In the genomic region with DNA sequence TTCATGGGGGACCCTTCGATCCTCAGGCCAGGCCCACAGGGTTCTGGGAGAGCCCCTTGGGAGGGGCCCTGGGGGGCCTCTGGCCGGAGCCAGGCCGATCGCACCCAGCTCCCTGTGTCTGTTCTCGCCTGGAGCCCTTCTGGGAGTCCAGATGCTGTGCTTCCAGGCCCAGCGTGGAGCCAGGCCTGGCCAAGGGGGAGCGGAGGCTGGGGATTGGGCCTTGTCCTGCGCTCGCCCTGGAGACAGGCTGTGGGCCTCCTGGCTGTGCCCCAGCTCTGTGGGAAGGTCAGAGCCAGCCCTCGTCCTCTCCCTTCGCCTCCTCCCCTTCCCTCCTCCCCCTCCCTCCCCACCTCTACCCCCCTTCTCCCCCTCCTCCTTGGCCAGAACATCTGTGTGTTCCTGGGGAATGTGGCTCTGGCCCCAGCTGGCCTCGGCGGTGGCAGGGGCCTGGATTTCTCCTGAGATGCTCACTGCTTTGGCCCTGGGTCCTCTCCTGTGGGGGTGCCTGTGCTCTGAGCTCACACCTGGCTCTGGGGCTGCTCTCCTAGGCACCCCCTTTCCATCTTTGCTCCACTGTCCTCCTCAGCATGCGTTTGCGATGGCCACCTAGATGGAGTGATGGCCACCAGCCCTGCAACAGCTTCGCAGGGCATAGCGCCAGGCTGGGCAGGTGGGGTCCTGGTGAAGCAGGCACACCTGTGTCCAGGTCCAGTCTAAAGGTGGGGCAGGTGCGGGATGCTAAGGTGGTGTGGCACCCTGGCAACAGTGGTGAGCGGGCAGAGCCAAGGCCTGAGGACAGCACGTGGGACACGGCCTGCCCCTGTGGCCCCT, we compare ENCODE assay signal across 9 cellular contexts.
DNase-seq lines count a peak whose midpoint lies in the region; ATAC-seq and TF ChIP-seq lines count a peak whose summit lies in the region.
"Had no signal": no experiment of that assay in that cellular context is flagged by ENCODE, and none has a peak within 500 bp of the region (broad histone marks: within the 10 kb centered on the region; RNA-seq: fewer than 3 reads in every experiment).

No MANE protein-coding gene starts in this region.

- no peak overlapping the region for H3K4me3 ChIP-seq in BLaER1
- no peak overlapping the region for H3K4me3 ChIP-seq in WERI-Rb-1 (ENCODE audit: low read depth, low read length)
- H3K4me3 ChIP-seq in left ventricle myocardium inferior = peak overlapping the region; percentile 9

- peak overlapping the region; percentile 72 for H3K4me2 ChIP-seq in BLaER1

- H3K4me1 Mint-ChIP-seq in T-helper 2 cell treated with Interferon-gamma antibody and Interleukin-4, amounts not matched to agents 5 μg/mL and 100 μg/mL, for 36 hours (ENCODE audit: low read depth) = no peaks in the 10 kb centered on the region

- H3K27ac ChIP-seq in BLaER1 (peak overlapping the region; percentile 72), WERI-Rb-1 (peak overlapping the region; percentile 70), left ventricle myocardium inferior (replicated peaks) (peak overlapping the region; percentile 94)

- peak; percentile 58 for DNase-seq in WERI-Rb-1
- DNase-seq in left ventricle myocardium inferior = peak; percentile 88
- DNase-seq in pons (ENCODE audit: low spot score) = peak; percentile 32
- no peak for DNase-seq in T-helper 2 cell treated with Interferon-gamma antibody and Interleukin-4, amounts not matched to agents 5 μg/mL and 100 μg/mL, for 36 hours (ENCODE audit: low spot score)
- no peak for DNase-seq in activated gamma-delta T cell (lab: John Stamatoyannopoulos, UW)
- no peak for DNase-seq in NCI-H510A (lab: John Stamatoyannopoulos, UW)
- DNase-seq: activated CD8-positive, alpha-beta memory T cell treated with anti-CD3 and anti-CD28 coated beads for 24 hours had no signal

- H3K4me3 Mint-ChIP-seq in T-helper 2 cell treated with Interferon-gamma antibody and Interleukin-4, amounts not matched to agents 5 μg/mL and 100 μg/mL, for 36 hours = no peak overlapping the region

- peak overlapping the region; percentile 53; the same call in 1 of the 2 replicates for H3K9ac ChIP-seq in BLaER1

- H3K9me3 Mint-ChIP-seq in T-helper 2 cell treated with Interferon-gamma antibody and Interleukin-4, amounts not matched to agents 5 μg/mL and 100 μg/mL, for 36 hours = no peaks in the 10 kb centered on the region

- H3K27ac Mint-ChIP-seq in T-helper 2 cell treated with Interferon-gamma antibody and Interleukin-4, amounts not matched to agents 5 μg/mL and 100 μg/mL, for 36 hours = no peak overlapping the region

- no peaks in the 10 kb centered on the region for H3K27me3 Mint-ChIP-seq in T-helper 2 cell treated with Interferon-gamma antibody and Interleukin-4, amounts not matched to agents 5 μg/mL and 100 μg/mL, for 36 hours (ENCODE audit: low read depth)

- H3K27me3 ChIP-seq in BLaER1 (no peaks in the 10 kb centered on the region), WERI-Rb-1 (ENCODE audit: insufficient read depth, low read depth, severe bottlenecking) (no peaks in the 10 kb centered on the region), left ventricle myocardium inferior (ENCODE audit: low read depth) (no peaks in the 10 kb centered on the region)

- no peak for ATAC-seq in GM21528 (IDR thresholded peaks at IDR 0.05; ENCODE audit: low FRiP score, unreplicated experiment)

- H4K20me1 ChIP-seq in BLaER1 = no peaks in the 10 kb centered on the region

- H3K4me1 ChIP-seq in BLaER1 (peaks cover 55% of the 10 kb centered on the region), left ventricle myocardium inferior (peaks cover 87% of the 10 kb centered on the region)

- no peaks in the 10 kb centered on the region for H3K36me3 Mint-ChIP-seq in T-helper 2 cell treated with Interferon-gamma antibody and Interleukin-4, amounts not matched to agents 5 μg/mL and 100 μg/mL, for 36 hours (ENCODE audit: low read depth)

- H3K36me3 ChIP-seq in BLaER1 = no peaks in the 10 kb centered on the region
- H3K36me3 ChIP-seq in WERI-Rb-1 = no peaks in the 10 kb centered on the region
- H3K36me3 ChIP-seq in left ventricle myocardium inferior = no peaks in the 10 kb centered on the region

- TF ChIP-seq CTCF in WERI-Rb-1 (IDR thresholded peaks at IDR 0.05; ENCODE audit: low read depth, low read length) (no peak), left ventricle myocardium inferior (IDR thresholded peaks at IDR 0.05; ENCODE audit: borderline replicate concordance) (no peak)

- intact Hi-C loops in left ventricle myocardium inferior (cut with micrococcal nuclease) = no loop called here

- H3K9me3 ChIP-seq in BLaER1 (peaks cover 3% of the 10 kb centered on the region; the same call in 1 of the 2 replicates), WERI-Rb-1 (ENCODE audit: severe bottlenecking) (no peaks in the 10 kb centered on the region), left ventricle myocardium inferior (replicated peaks) (no peaks in the 10 kb centered on the region)

Comparison
In these comparisons a context has a peak if more than half of its experiments do, and no peak if none do; other contexts are left out.
1. DNase-seq: peak in WERI-Rb-1 (single experiment), left ventricle myocardium inferior (single experiment) and pons (single experiment); none in T-helper 2 cell treated with Interferon-gamma antibody and Interleukin-4, amounts not matched to agents 5 μg/mL and 100 μg/mL, for 36 hours (single experiment), activated gamma-delta T cell (single experiment) and NCI-H510A (single experiment).
2. Peak in every context shown above with its lines, with median percentiles within 50 percentile points of each other: H3K27ac ChIP-seq.